12 cellular contexts compared by ENCODE assay signal in the genomic region with DNA sequence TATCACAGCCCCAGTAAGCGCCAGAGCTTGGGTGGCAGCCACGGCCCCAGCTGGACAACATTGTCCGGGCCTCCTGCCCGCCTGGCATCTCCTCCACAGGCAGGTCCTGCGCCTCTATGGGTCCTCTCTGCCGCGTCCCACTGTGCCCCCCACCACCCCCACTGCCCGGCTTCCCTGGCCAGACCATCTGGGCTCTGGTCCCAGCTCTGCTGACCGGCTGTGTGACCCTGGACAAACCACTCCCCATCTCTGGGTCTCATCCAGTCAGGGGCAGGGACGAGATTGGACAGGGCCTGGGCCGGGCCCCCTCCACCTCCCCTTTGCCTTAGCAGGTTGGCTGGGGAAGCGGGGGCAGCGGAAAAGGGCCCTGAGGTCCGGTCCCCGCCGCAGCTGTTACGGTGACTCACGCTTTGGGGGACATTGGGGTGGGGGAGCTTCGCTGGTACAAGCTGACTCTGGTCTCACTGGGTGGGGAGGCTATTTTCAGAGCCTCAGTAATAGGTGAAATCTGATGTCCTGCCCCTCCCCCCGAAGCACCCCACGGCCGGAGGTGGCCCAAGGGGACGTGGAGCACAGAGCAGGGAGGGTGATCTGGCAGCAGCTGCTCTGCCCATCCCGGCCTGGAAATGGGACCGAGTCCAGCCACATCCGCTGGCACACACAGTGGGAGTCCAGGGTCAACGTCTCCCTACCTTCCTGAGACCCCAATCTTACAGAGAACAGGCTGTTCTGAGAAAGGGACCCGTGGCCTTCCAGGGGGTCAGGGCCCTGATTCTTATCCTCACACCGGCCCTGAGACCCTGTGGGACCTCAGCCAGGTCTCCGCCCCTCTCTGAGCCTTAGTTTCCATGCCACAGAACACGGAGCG. TPM values are rescaled to one million over a fixed set of nuclear protein-coding genes. Genes with fewer than 3 reads are reported as not detected.
DNase-seq lines count a peak whose midpoint lies in the region; ATAC-seq and TF ChIP-seq lines count a peak whose summit lies in the region.
"Had no signal": no experiment of that assay in that cellular context is flagged by ENCODE, and none has a peak within 500 bp of the region (broad histone marks: within the 10 kb centered on the region; RNA-seq: fewer than 3 reads in every experiment).

No MANE protein-coding gene starts in this region.

- DNase-seq in EH (ENCODE audit: low read depth): peak; percentile 76
- peak; percentile 59 to 87 for DNase-seq in cardiac fibroblast (ENCODE audit: low read depth in 2 of 2)
- no peak for DNase-seq in hepatocyte (ENCODE audit: low spot score)
- DNase-seq in putamen (ENCODE audit: low spot score): peak; percentile 86
- no peak for DNase-seq in retina
- no peak for DNase-seq in activated CD8-positive, alpha-beta memory T cell treated with anti-CD3 and anti-CD28 coated beads, Interleukin-2, amount 50 U/mL, for 4 hours
- DNase-seq: activated CD4-positive, alpha-beta T cell treated with anti-CD3 and anti-CD28 coated beads, Interleukin-2, amount 50 U/mL, for 4 hours; Caco-2; erythroblast; NCI-H748 treated with DMSO at 0.1 percent for 48 hours had no signal

- H3K4me3 ChIP-seq in cardiac fibroblast (replicated peaks in 1 of 2; ENCODE audit: low read depth in 2 of 2, low read length in 2 of 2) (peak overlapping the region; percentile 14 to 21), hepatocyte (no peak overlapping the region)

- H3K4me2 ChIP-seq in hepatocyte: no peak overlapping the region

- peaks cover 9% of the 10 kb centered on the region for H3K27me3 ChIP-seq in hepatocyte

- TF ChIP-seq CTCF in cardiac fibroblast (IDR thresholded peaks at IDR 0.05; ENCODE audit: low read depth, low read length) (no peak), hepatocyte (IDR thresholded peaks at IDR 0.05; ENCODE audit: poor library complexity) (no peak)

- no peaks in the 10 kb centered on the region for H3K9me2 ChIP-seq in hepatocyte (replicated peaks; ENCODE audit: insufficient read depth)

- WGBS in hepatocyte (ENCODE audit: low lambda C conversion rate, missing lambda C conversion rate): 67% methylated on average over 29 of the region's 32 CpGs

- H3K9me3 ChIP-seq in hepatocyte (ENCODE audit: low read depth): no peaks in the 10 kb centered on the region
- H3K9me3 ChIP-seq: Caco-2 had no signal

- peaks cover 6% of the 10 kb centered on the region for H3K4me1 ChIP-seq in hepatocyte (ENCODE audit: insufficient read depth)
- H3K4me1 ChIP-seq: Caco-2 had no signal

- H3K36me3 ChIP-seq in hepatocyte (replicated peaks; ENCODE audit: insufficient read depth, low read depth): no peaks in the 10 kb centered on the region

- H3K27ac ChIP-seq in hepatocyte: peak overlapping the region; percentile 21

- no peak overlapping the region for H2AFZ ChIP-seq in hepatocyte

- H3K79me2 ChIP-seq in hepatocyte: peaks cover 26% of the 10 kb centered on the region

- H4K20me1 ChIP-seq in hepatocyte (ENCODE audit: insufficient read depth, poor library complexity, severe bottlenecking): peaks cover 17% of the 10 kb centered on the region

- ATAC-seq in GM19463 (IDR thresholded peaks at IDR 0.05; ENCODE audit: unreplicated experiment) (no peak), GM19455 (IDR thresholded peaks at IDR 0.05; ENCODE audit: unreplicated experiment) (no peak)

RNA-seq across cellular contexts. Expression of gene NFIC, which starts 9.1 kb away (rescaled TPM):
- 7.1 and 7.8 TPM in 2 replicates for total RNA-seq in hepatocyte
- polyA plus RNA-seq in hepatocyte: 20.9 and 30.5 TPM in 2 replicates

Comparison
In these comparisons a context has a peak if more than half of its experiments do, and no peak if none do; other contexts are left out.
1. DNase-seq: peak in EH (single experiment), cardiac fibroblast (2 of 2) and putamen (single experiment); none in hepatocyte (single experiment), retina (single experiment) and activated CD8-positive, alpha-beta memory T cell treated with anti-CD3 and anti-CD28 coated beads, Interleukin-2, amount 50 U/mL, for 4 hours (single experiment).